ENCODE assay signal across 8 cellular contexts in genomic region chr5:69913771-69914170, GRCh38.
DNase-seq lines count a peak whose midpoint lies in the region; ATAC-seq and TF ChIP-seq lines count a peak whose summit lies in the region.
"Not testable (repeated sequence)": the region's sequence is repeated elsewhere in the genome, so short reads cannot be mapped to it uniquely, and the experiment has no call there.

No MANE protein-coding gene starts in this region.

- not testable (repeated sequence) for H3K9me3 Mint-ChIP-seq in activated CD4-positive, alpha-beta memory T cell treated with anti-CD3 and anti-CD28 coated beads, Interleukin-2, amount 10 ng/mL, durations not matched to agents 7 days and 5 days; activated T-helper 1 cell treated with anti-CD3 and anti-CD28 coated beads, Interleukin-12 subunit alpha, Interleukin-12 subunit beta, Interleukin-2, Interleukin-4 antibody, amounts not matched to agents 30 ng/mL and 10 ng/mL and 1 ng/mL, durations not matched to agents 14 hours and 24 hours and 36 hours; activated naive CD8-positive, alpha-beta T cell treated with anti-CD3 and anti-CD28 coated beads for 36 hours; natural killer cell treated with Interleukin-12 subunit alpha and Interleukin-12 subunit beta and Interleukin-15 and Interleukin-18, amount 100 ng/mL, for 72 hours

- H3K27ac ChIP-seq in RWPE2 (ENCODE audit: poor library complexity, severe bottlenecking); heart left ventricle; spleen; aorta (ENCODE audit: low read depth in 1 of 2, low read length in 2 of 2): not testable (repeated sequence)

- not testable (repeated sequence) for H3K4me1 ChIP-seq in RWPE2 (ENCODE audit: insufficient read depth, poor library complexity, severe bottlenecking); heart left ventricle; spleen; aorta (ENCODE audit: control insufficient read depth in 1 of 2, insufficient read depth in 2 of 2, low read length in 2 of 2)

- H3K9me3 ChIP-seq in RWPE2 (ENCODE audit: severe bottlenecking); heart left ventricle; spleen; aorta (ENCODE audit: control insufficient read depth, low read length): not testable (repeated sequence)

- POLR2A ChIA-PET in activated CD4-positive, alpha-beta memory T cell treated with anti-CD3 and anti-CD28 coated beads, Interleukin-2, amount 10 ng/mL, durations not matched to agents 7 days and 5 days (lab: Charles Lee), result not testable (repeated sequence)

- TF ChIP-seq CTCF in RWPE2 (IDR thresholded peaks at IDR 0.05; ENCODE audit: poor library complexity, severe bottlenecking); heart left ventricle (IDR thresholded peaks at IDR 0.05); spleen (IDR thresholded peaks at IDR 0.05 in 8 of 11, conservative IDR thresholded peaks at IDR 0.05 in 3 of 11): not testable (repeated sequence)

- H3K27ac Mint-ChIP-seq in activated CD4-positive, alpha-beta memory T cell treated with anti-CD3 and anti-CD28 coated beads, Interleukin-2, amount 10 ng/mL, durations not matched to agents 7 days and 5 days; activated T-helper 1 cell treated with anti-CD3 and anti-CD28 coated beads, Interleukin-12 subunit alpha, Interleukin-12 subunit beta, Interleukin-2, Interleukin-4 antibody, amounts not matched to agents 30 ng/mL and 10 ng/mL and 1 ng/mL, durations not matched to agents 14 hours and 24 hours and 36 hours; activated naive CD8-positive, alpha-beta T cell treated with anti-CD3 and anti-CD28 coated beads for 36 hours; natural killer cell treated with Interleukin-12 subunit alpha and Interleukin-12 subunit beta and Interleukin-15 and Interleukin-18, amount 100 ng/mL, for 72 hours: not testable (repeated sequence)

- CTCF ChIA-PET in activated CD4-positive, alpha-beta memory T cell treated with anti-CD3 and anti-CD28 coated beads, Interleukin-2, amount 10 ng/mL, durations not matched to agents 7 days and 5 days (lab: Charles Lee), result not testable (repeated sequence)

- not testable (repeated sequence) for H3K27me3 Mint-ChIP-seq in activated CD4-positive, alpha-beta memory T cell treated with anti-CD3 and anti-CD28 coated beads, Interleukin-2, amount 10 ng/mL, durations not matched to agents 7 days and 5 days; activated T-helper 1 cell treated with anti-CD3 and anti-CD28 coated beads, Interleukin-12 subunit alpha, Interleukin-12 subunit beta, Interleukin-2, Interleukin-4 antibody, amounts not matched to agents 30 ng/mL and 10 ng/mL and 1 ng/mL, durations not matched to agents 14 hours and 24 hours and 36 hours (ENCODE audit: insufficient read depth); activated naive CD8-positive, alpha-beta T cell treated with anti-CD3 and anti-CD28 coated beads for 36 hours; natural killer cell treated with Interleukin-12 subunit alpha and Interleukin-12 subunit beta and Interleukin-15 and Interleukin-18, amount 100 ng/mL, for 72 hours

- WGBS in heart left ventricle, 4 donors, result 90 to 95% (median 92%) methylated on average over 5 to 6 of the region's 10 CpGs
- WGBS in spleen, 5 donors, result 92 to 98% (median 96%) methylated on average over 4 to 7 of the region's 10 CpGs
- WGBS in aorta, 2 donors, result 91 to 93% methylated on average over 4 to 5 of the region's 10 CpGs

- H3K4me1 Mint-ChIP-seq in activated CD4-positive, alpha-beta memory T cell treated with anti-CD3 and anti-CD28 coated beads, Interleukin-2, amount 10 ng/mL, durations not matched to agents 7 days and 5 days; activated T-helper 1 cell treated with anti-CD3 and anti-CD28 coated beads, Interleukin-12 subunit alpha, Interleukin-12 subunit beta, Interleukin-2, Interleukin-4 antibody, amounts not matched to agents 30 ng/mL and 10 ng/mL and 1 ng/mL, durations not matched to agents 14 hours and 24 hours and 36 hours (ENCODE audit: low read depth); activated naive CD8-positive, alpha-beta T cell treated with anti-CD3 and anti-CD28 coated beads for 36 hours; natural killer cell treated with Interleukin-12 subunit alpha and Interleukin-12 subunit beta and Interleukin-15 and Interleukin-18, amount 100 ng/mL, for 72 hours (ENCODE audit: low read depth in 2 of 2): not testable (repeated sequence)

- not testable (repeated sequence) for H3K4me3 ChIP-seq in RWPE2 (ENCODE audit: severe bottlenecking); heart left ventricle; spleen; aorta (ENCODE audit: low read length in 2 of 2)

- not testable (repeated sequence) for H3K36me3 Mint-ChIP-seq in activated CD4-positive, alpha-beta memory T cell treated with anti-CD3 and anti-CD28 coated beads, Interleukin-2, amount 10 ng/mL, durations not matched to agents 7 days and 5 days (ENCODE audit: low read depth); activated T-helper 1 cell treated with anti-CD3 and anti-CD28 coated beads, Interleukin-12 subunit alpha, Interleukin-12 subunit beta, Interleukin-2, Interleukin-4 antibody, amounts not matched to agents 30 ng/mL and 10 ng/mL and 1 ng/mL, durations not matched to agents 14 hours and 24 hours and 36 hours (ENCODE audit: low read depth); activated naive CD8-positive, alpha-beta T cell treated with anti-CD3 and anti-CD28 coated beads for 36 hours; natural killer cell treated with Interleukin-12 subunit alpha and Interleukin-12 subunit beta and Interleukin-15 and Interleukin-18, amount 100 ng/mL, for 72 hours

- not testable (repeated sequence) for H3K27me3 ChIP-seq in RWPE2 (ENCODE audit: insufficient read depth, poor library complexity, severe bottlenecking); heart left ventricle; spleen (replicated peaks in 1 of 7); aorta (ENCODE audit: control insufficient read depth in 1 of 2, insufficient read depth in 2 of 2, low read length in 1 of 2)

- not testable (repeated sequence) for TF ChIP-seq POLR2A in heart left ventricle (IDR thresholded peaks at IDR 0.05); spleen (IDR thresholded peaks at IDR 0.05)

- H3K4me3 Mint-ChIP-seq in activated CD4-positive, alpha-beta memory T cell treated with anti-CD3 and anti-CD28 coated beads, Interleukin-2, amount 10 ng/mL, durations not matched to agents 7 days and 5 days; activated T-helper 1 cell treated with anti-CD3 and anti-CD28 coated beads, Interleukin-12 subunit alpha, Interleukin-12 subunit beta, Interleukin-2, Interleukin-4 antibody, amounts not matched to agents 30 ng/mL and 10 ng/mL and 1 ng/mL, durations not matched to agents 14 hours and 24 hours and 36 hours; activated naive CD8-positive, alpha-beta T cell treated with anti-CD3 and anti-CD28 coated beads for 36 hours; natural killer cell treated with Interleukin-12 subunit alpha and Interleukin-12 subunit beta and Interleukin-15 and Interleukin-18, amount 100 ng/mL, for 72 hours: not testable (repeated sequence)

- intact Hi-C loops in activated T-helper 1 cell treated with anti-CD3 and anti-CD28 coated beads, Interleukin-12 subunit alpha, Interleukin-12 subunit beta, Interleukin-2, Interleukin-4 antibody, amounts not matched to agents 30 ng/mL and 10 ng/mL and 1 ng/mL, durations not matched to agents 14 hours and 24 hours and 36 hours (cut with micrococcal nuclease); heart left ventricle (cut with DNase I); spleen (cut with DNase I; ENCODE audit: low total_unique reads); aorta (cut with DNase I): not testable (repeated sequence)

- ATAC-seq in RWPE2 (ENCODE audit: low read depth); heart left ventricle; natural killer cell treated with Interleukin-12 subunit alpha and Interleukin-12 subunit beta and Interleukin-15 and Interleukin-18, amount 100 ng/mL, for 72 hours; aorta (ENCODE audit: low FRiP score): not testable (repeated sequence)

- DNase-seq in RWPE2 (ENCODE audit: low spot score), result peak; percentile 59
- peak; percentile 12 for DNase-seq in activated CD4-positive, alpha-beta memory T cell treated with anti-CD3 and anti-CD28 coated beads, Interleukin-2, amount 10 ng/mL, durations not matched to agents 7 days and 5 days
- DNase-seq in activated T-helper 1 cell treated with anti-CD3 and anti-CD28 coated beads, Interleukin-12 subunit alpha, Interleukin-12 subunit beta, Interleukin-2, Interleukin-4 antibody, amounts not matched to agents 30 ng/mL and 10 ng/mL and 1 ng/mL, durations not matched to agents 14 hours and 24 hours and 36 hours (ENCODE audit: low spot score), result peak; percentile 0
- DNase-seq in activated naive CD8-positive, alpha-beta T cell treated with anti-CD3 and anti-CD28 coated beads for 36 hours, result peak; percentile 0
- peak in 3 of 5 donors; percentile 6 to 22 (median 16) for DNase-seq in heart left ventricle
- DNase-seq in natural killer cell treated with Interleukin-12 subunit alpha and Interleukin-12 subunit beta and Interleukin-15 and Interleukin-18, amount 100 ng/mL, for 72 hours (ENCODE audit: low spot score), result peak; percentile 25
- peak; percentile 35 for DNase-seq in spleen
- peak; percentile 3 to 12 for DNase-seq in aorta

- H3K36me3 ChIP-seq in RWPE2 (ENCODE audit: low read depth); heart left ventricle; spleen; aorta (ENCODE audit: control insufficient read depth in 1 of 2, insufficient read depth in 2 of 2, low read length in 1 of 2): not testable (repeated sequence)

Comparison
In these comparisons a context has a peak if more than half of its experiments do, and no peak if none do; other contexts are left out.
1. DNase-seq: peak in every context shown above with its lines; median percentile 59 in RWPE2; 35 in spleen; 25 in natural killer cell treated with Interleukin-12 subunit alpha and Interleukin-12 subunit beta and Interleukin-15 and Interleukin-18, amount 100 ng/mL, for 72 hours; 16 in heart left ventricle; 12 in activated CD4-positive, alpha-beta memory T cell treated with anti-CD3 and anti-CD28 coated beads, Interleukin-2, amount 10 ng/mL, durations not matched to agents 7 days and 5 days; 8 in aorta; 0 in activated T-helper 1 cell treated with anti-CD3 and anti-CD28 coated beads, Interleukin-12 subunit alpha, Interleukin-12 subunit beta, Interleukin-2, Interleukin-4 antibody, amounts not matched to agents 30 ng/mL and 10 ng/mL and 1 ng/mL, durations not matched to agents 14 hours and 24 hours and 36 hours; 0 in activated naive CD8-positive, alpha-beta T cell treated with anti-CD3 and anti-CD28 coated beads for 36 hours.